Comparison of ENCODE assay signal across 11 cellular contexts in the genomic region with DNA sequence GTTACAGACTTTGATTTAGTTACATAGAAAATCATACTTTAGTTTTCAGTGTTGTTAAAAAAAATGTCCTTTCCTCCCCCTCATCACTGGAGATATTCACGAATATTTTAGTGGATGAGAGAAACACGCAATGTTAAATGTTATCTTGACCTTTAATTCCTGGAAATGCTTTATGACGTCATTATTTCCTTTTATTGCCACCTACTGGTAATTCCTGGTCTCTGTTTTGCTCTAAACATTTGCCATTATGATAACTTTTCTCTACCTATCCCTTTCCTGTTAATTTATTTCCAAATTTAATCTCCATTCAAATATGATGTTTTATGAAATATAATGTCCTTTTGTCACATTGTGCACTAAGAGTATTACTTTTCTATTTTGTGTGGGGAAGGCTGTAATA.
DNase-seq lines count a peak whose midpoint lies in the region; ATAC-seq and TF ChIP-seq lines count a peak whose summit lies in the region.
"Had no signal": no experiment of that assay in that cellular context is flagged by ENCODE, and none has a peak within 500 bp of the region (broad histone marks: within the 10 kb centered on the region; RNA-seq: fewer than 3 reads in every experiment).

No MANE protein-coding gene starts in this region.

- H3K27me3 Mint-ChIP-seq in glutamatergic neuron (ENCODE audit: unreplicated experiment), result no peaks in the 10 kb centered on the region
- no peaks in the 10 kb centered on the region for H3K27me3 Mint-ChIP-seq in activated T-helper 17 cell treated with anti-CD3 and anti-CD28 coated beads, Interleukin-2, amount 50 U/mL, for 72 hours

- TF ChIP-seq CTCF in BE2C (IDR thresholded peaks at IDR 0.05; ENCODE audit: low read depth, low read length) (peak; percentile 28; the same call in 1 of the 2 replicates), glutamatergic neuron (IDR thresholded peaks at IDR 0.05; ENCODE audit: partially characterized antibody, unreplicated experiment) (peak; percentile 43)

- no peaks in the 10 kb centered on the region for H3K36me3 Mint-ChIP-seq in glutamatergic neuron (ENCODE audit: unreplicated experiment)
- H3K36me3 Mint-ChIP-seq in activated T-helper 17 cell treated with anti-CD3 and anti-CD28 coated beads, Interleukin-2, amount 50 U/mL, for 72 hours (ENCODE audit: low read depth), result no peaks in the 10 kb centered on the region

- no peak overlapping the region for H3K27ac Mint-ChIP-seq in glutamatergic neuron (ENCODE audit: unreplicated experiment)
- no peak overlapping the region for H3K27ac Mint-ChIP-seq in activated T-helper 17 cell treated with anti-CD3 and anti-CD28 coated beads, Interleukin-2, amount 50 U/mL, for 72 hours

- H3K4me1 ChIP-seq in BE2C (no peaks in the 10 kb centered on the region), aorta (ENCODE audit: control insufficient read depth in 1 of 2, insufficient read depth in 2 of 2, low read length in 2 of 2) (no peaks in the 10 kb centered on the region)
- H3K4me1 ChIP-seq: SJSA1 had no signal

- H3K27me3 ChIP-seq in BE2C (no peaks in the 10 kb centered on the region), aorta (ENCODE audit: control insufficient read depth in 1 of 2, insufficient read depth in 2 of 2, low read length in 1 of 2) (no peaks in the 10 kb centered on the region)
- H3K27me3 ChIP-seq: SJSA1 had no signal

- peaks cover 1% of the 10 kb centered on the region for H3K9me3 Mint-ChIP-seq in glutamatergic neuron (ENCODE audit: unreplicated experiment)
- H3K9me3 Mint-ChIP-seq in activated T-helper 17 cell treated with anti-CD3 and anti-CD28 coated beads, Interleukin-2, amount 50 U/mL, for 72 hours, result no peaks in the 10 kb centered on the region

- H3K9me3 ChIP-seq in BE2C (no peaks in the 10 kb centered on the region), aorta (ENCODE audit: control insufficient read depth, low read length) (no peaks in the 10 kb centered on the region)
- H3K9me3 ChIP-seq: SJSA1 had no signal

- intact Hi-C loops in aorta (cut with DNase I), result loop anchor here in 1 of 2 donors (10.0 kb wide), 1 partner anchor 48 kb away; no protein-coding TSS in a partner anchor

- H3K4me3 ChIP-seq in BE2C (ENCODE audit: low read depth, low read length), result no peak overlapping the region
- no peak overlapping the region for H3K4me3 ChIP-seq in aorta (ENCODE audit: low read length in 2 of 2)
- H3K4me3 ChIP-seq: SJSA1 had no signal

- H3K27ac ChIP-seq in aorta (ENCODE audit: low read depth in 1 of 2, low read length in 2 of 2), result peak overlapping the region in 1 of 2 donors; percentile 14
- H3K27ac ChIP-seq: SJSA1 had no signal

- DNase-seq in BE2C (no peak), OCI-M1 (lab: John Stamatoyannopoulos, UW) (peak; percentile 96), glutamatergic neuron (no peak), GDM1 (lab: John Stamatoyannopoulos, UW) (no peak), aorta (no peak)
- DNase-seq: activated gamma-delta T cell, EL had no signal

- H3K36me3 ChIP-seq in BE2C (no peaks in the 10 kb centered on the region), aorta (ENCODE audit: control insufficient read depth in 1 of 2, insufficient read depth in 2 of 2, low read length in 1 of 2) (no peaks in the 10 kb centered on the region)
- H3K36me3 ChIP-seq: SJSA1 had no signal

- H3K4me1 Mint-ChIP-seq in glutamatergic neuron (ENCODE audit: low read depth, unreplicated experiment), result peaks cover 9% of the 10 kb centered on the region
- H3K4me1 Mint-ChIP-seq in activated T-helper 17 cell treated with anti-CD3 and anti-CD28 coated beads, Interleukin-2, amount 50 U/mL, for 72 hours, result no peaks in the 10 kb centered on the region

- 17 to 19% methylated on average over 3 of the region's 3 CpGs for WGBS in aorta, 2 donors

- H3K4me3 Mint-ChIP-seq in glutamatergic neuron (ENCODE audit: unreplicated experiment), result no peak overlapping the region
- H3K4me3 Mint-ChIP-seq in activated T-helper 17 cell treated with anti-CD3 and anti-CD28 coated beads, Interleukin-2, amount 50 U/mL, for 72 hours, result no peak overlapping the region

- ATAC-seq in GM19351 (IDR thresholded peaks at IDR 0.05; ENCODE audit: unreplicated experiment) (peak; percentile 53), HG03097 (IDR thresholded peaks at IDR 0.05; ENCODE audit: low FRiP score, unreplicated experiment) (no peak), aorta (ENCODE audit: low FRiP score) (no peak)
- ATAC-seq in activated T-helper 17 cell treated with anti-CD3 and anti-CD28 coated beads, Interleukin-2, amount 50 U/mL, for 72 hours (replicated peaks), result no peak
